ENCODE assay signal across 14 cellular contexts in the genomic region with DNA sequence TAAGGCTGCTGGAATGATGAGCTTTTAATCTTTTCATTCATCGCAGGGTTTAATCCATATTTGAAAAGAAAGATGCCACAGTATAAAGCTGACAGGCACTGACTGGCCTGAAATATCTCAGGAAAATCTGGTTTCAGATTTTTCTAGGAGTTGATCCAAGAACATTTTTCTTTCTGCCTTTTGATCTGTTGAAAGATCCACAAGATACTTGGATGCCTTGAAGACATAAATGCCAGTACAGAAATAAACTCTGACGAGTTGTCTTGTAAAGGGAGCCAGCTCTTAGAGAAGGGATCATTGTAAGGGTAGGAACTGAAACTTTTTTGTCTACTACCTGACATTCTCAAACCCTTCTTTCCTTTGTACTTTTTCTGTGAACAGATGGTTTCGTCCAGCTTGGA. TPM values are rescaled to one million over a fixed set of nuclear protein-coding genes. Genes with fewer than 3 reads are reported as not detected.
DNase-seq lines count a peak whose midpoint lies in the region; ATAC-seq, FAIRE-seq and TF ChIP-seq lines count a peak whose summit lies in the region.
"Had no signal": no experiment of that assay in that cellular context is flagged by ENCODE, and none has a peak within 500 bp of the region (broad histone marks: within the 10 kb centered on the region; RNA-seq: fewer than 3 reads in every experiment).

No MANE protein-coding gene starts in this region.

- no peak for ATAC-seq in GM21786 (IDR thresholded peaks at IDR 0.05; ENCODE audit: unreplicated experiment)
- ATAC-seq: K562 had no signal

- no peaks in the 10 kb centered on the region for H3K9me3 ChIP-seq in skeletal muscle tissue (ENCODE audit: control insufficient read depth in 3 of 3, low read length in 3 of 3)

- TF ChIP-seq CTCF in fibroblast of villous mesenchyme (IDR thresholded peaks at IDR 0.05; ENCODE audit: insufficient read depth, low read depth, low read length), result no peak

- H3K27me3 ChIP-seq in skeletal muscle tissue (ENCODE audit: control insufficient read depth in 3 of 3, insufficient read depth in 3 of 3, low read length in 3 of 3), result peaks cover 2 to 8% (median 6%) of the 10 kb centered on the region in 3 donors

- peaks cover 4 to 16% (median 10%) of the 10 kb centered on the region in 3 donors for H3K4me1 ChIP-seq in skeletal muscle tissue (ENCODE audit: control insufficient read depth in 3 of 3, insufficient read depth in 3 of 3, low read length in 3 of 3)

- peak; percentile 13 for DNase-seq in G401 (ENCODE audit: low spot score)
- peak; percentile 32 for DNase-seq in amniotic stem cell (lab: John Stamatoyannopoulos, UW)
- DNase-seq in fibroblast of villous mesenchyme (ENCODE audit: low read depth), result peak; percentile 76
- DNase-seq in GM19239 (ENCODE audit: insufficient read length, low spot score), result no peak
- no peak for DNase-seq in NCI-H82 treated with DMSO at 0.1 percent for 48 hours (lab: John Stamatoyannopoulos, UW; ENCODE audit: unreplicated experiment)
- DNase-seq in SKM-1 (lab: John Stamatoyannopoulos, UW; ENCODE audit: unreplicated experiment), result no peak
- DNase-seq: activated CD4-positive, alpha-beta T cell treated with anti-CD3 and anti-CD28 coated beads for 48 hours; activated gamma-delta T cell treated with Interleukin-2 at 50 U/mL for 16 hours; kidney; Right ventricle myocardium superior had no signal

- peak overlapping the region; percentile 28 for H3K27ac ChIP-seq in skeletal muscle tissue (ENCODE audit: low read depth, low read length)

- H3K4me3 ChIP-seq in fibroblast of villous mesenchyme (ENCODE audit: low read depth, low read length) (no peak overlapping the region), skeletal muscle tissue (ENCODE audit: low read length in 3 of 3) (no peak overlapping the region)
- H3K4me3 ChIP-seq: K562 had no signal

- no peaks in the 10 kb centered on the region for H3K36me3 ChIP-seq in skeletal muscle tissue (ENCODE audit: control insufficient read depth in 3 of 3, insufficient read depth in 3 of 3, low read length in 3 of 3)

- no peak for FAIRE-seq in GM19239 (lab: Jason Lieb, UNC)
- FAIRE-seq: K562, kidney had no signal

- in situ Hi-C loops in G401 (cut with HindIII; ENCODE audit: low sequenced_read_pairs), result no loop called here

- H3K9ac ChIP-seq in skeletal muscle tissue (ENCODE audit: low read depth in 1 of 3, low read length in 3 of 3), result no peak overlapping the region

RNA-seq across cellular contexts. Expression of a gene that starts 25.4 kb away (rescaled TPM):
- not detected in 2 replicates for total RNA-seq in G401 (2014; rRNA removed; shearing (Covaris generic))
- total RNA-seq in fibroblast of villous mesenchyme, result not detected in 2 replicates
- not detected for total RNA-seq in skeletal muscle tissue
- total RNA-seq: kidney, progenitor cell of endocrine pancreas, Right ventricle myocardium superior had no signal

RNA-seq across cellular contexts. Expression of a gene that starts 27.0 kb away (rescaled TPM):
- total RNA-seq in G401 (2014; rRNA removed; shearing (Covaris generic)), result not detected in 2 replicates
- total RNA-seq in fibroblast of villous mesenchyme, result under 0.01 and 1.7 TPM in 2 replicates
- total RNA-seq in skeletal muscle tissue, result 0.52 TPM
- total RNA-seq: K562, Right ventricle myocardium superior had no signal

RNA-seq across cellular contexts. Expression of a gene that starts 43.4 kb away (rescaled TPM):
- total RNA-seq in G401 (2014; rRNA removed; shearing (Covaris generic)), result not detected in 2 replicates
- total RNA-seq in fibroblast of villous mesenchyme, result not detected in 2 replicates
- total RNA-seq in skeletal muscle tissue, result not detected
- total RNA-seq: kidney, progenitor cell of endocrine pancreas, Right ventricle myocardium superior had no signal

RNA-seq across cellular contexts. Expression of a gene that starts 56.3 kb away (rescaled TPM):
- not detected in 2 replicates for total RNA-seq in G401 (2014; rRNA removed; shearing (Covaris generic))
- total RNA-seq in fibroblast of villous mesenchyme (not detected in 2 replicates), skeletal muscle tissue (3.1 TPM)
- total RNA-seq: K562, kidney, progenitor cell of endocrine pancreas, Right ventricle myocardium superior had no signal

Comparison
In these comparisons a context has a peak if more than half of its experiments do, and no peak if none do; other contexts are left out.
1. DNase-seq: peak in G401 (single experiment), amniotic stem cell (single experiment) and fibroblast of villous mesenchyme (single experiment); none in GM19239 (single experiment), NCI-H82 treated with DMSO at 0.1 percent for 48 hours (single experiment) and SKM-1 (single experiment).